ENCODE assay signal across 19 cellular contexts in genomic region chr1:160481979-160482596, GRCh38. TPM values are rescaled to one million over a fixed set of nuclear protein-coding genes. Genes with fewer than 3 reads are reported as not detected.
A peak's percentile ranks its signal among the peaks of the same experiment; 100 is the strongest.
DNase-seq lines count a peak whose midpoint lies in the region; ATAC-seq lines count a peak whose summit lies in the region.
"Had no signal": no experiment of that assay in that cellular context is flagged by ENCODE, and none has a peak within 500 bp of the region (broad histone marks: within the 10 kb centered on the region; RNA-seq: fewer than 3 reads in every experiment).

No MANE protein-coding gene starts in this region.

- no peaks in the 10 kb centered on the region for H3K27me3 Mint-ChIP-seq in IgD-negative memory B cell
- no peaks in the 10 kb centered on the region for H3K27me3 Mint-ChIP-seq in effector memory CD8-positive, alpha-beta T cell
- no peaks in the 10 kb centered on the region for H3K27me3 Mint-ChIP-seq in stimulated activated naive CD8-positive, alpha-beta T cell treated with anti-CD3 and anti-CD28 coated beads, Interleukin-15, amount 100 ng/mL, for 72 hours

- peaks cover 24 to 36% of the 10 kb centered on the region in 2 donors for H3K9me3 Mint-ChIP-seq in activated naive CD4-positive, alpha-beta T cell treated with anti-CD3 and anti-CD28 coated beads, Interleukin-2, amount 50 U/mL, for 72 hours
- peaks cover 0 to 10% (median 0%) of the 10 kb centered on the region in 3 donors for H3K9me3 Mint-ChIP-seq in IgD-negative memory B cell
- H3K9me3 Mint-ChIP-seq in effector memory CD8-positive, alpha-beta T cell = peaks cover 0 to 7% of the 10 kb centered on the region in 2 donors
- peaks cover 40 to 46% of the 10 kb centered on the region in 2 donors for H3K9me3 Mint-ChIP-seq in stimulated activated naive CD8-positive, alpha-beta T cell treated with anti-CD3 and anti-CD28 coated beads, Interleukin-15, amount 100 ng/mL, for 72 hours

- H3K4me3 Mint-ChIP-seq in IgD-negative memory B cell = peak overlapping the region in 1 of 4 donors; percentile 63
- H3K4me3 Mint-ChIP-seq in effector memory CD8-positive, alpha-beta T cell = peak overlapping the region in 1 of 2 donors; percentile 64
- H3K4me3 Mint-ChIP-seq in stimulated activated naive CD8-positive, alpha-beta T cell treated with anti-CD3 and anti-CD28 coated beads, Interleukin-15, amount 100 ng/mL, for 72 hours = no peak overlapping the region

- peak overlapping the region; percentile 1 to 16 for H3K27ac Mint-ChIP-seq in activated naive CD4-positive, alpha-beta T cell treated with anti-CD3 and anti-CD28 coated beads, Interleukin-2, amount 50 U/mL, for 72 hours
- H3K27ac Mint-ChIP-seq in IgD-negative memory B cell = peak overlapping the region in 2 of 3 donors; percentile 23 to 60
- peak overlapping the region; percentile 49 to 92 for H3K27ac Mint-ChIP-seq in effector memory CD8-positive, alpha-beta T cell
- no peak overlapping the region for H3K27ac Mint-ChIP-seq in stimulated activated naive CD8-positive, alpha-beta T cell treated with anti-CD3 and anti-CD28 coated beads, Interleukin-15, amount 100 ng/mL, for 72 hours

- DNase-seq in activated naive CD4-positive, alpha-beta T cell treated with anti-CD3 and anti-CD28 coated beads, Interleukin-2, amount 50 U/mL, for 72 hours (ENCODE audit: low spot score in 2 of 2) = no peak
- DNase-seq in activated naive CD4-positive, alpha-beta T cell treated with anti-CD3 and anti-CD28 coated beads, Interleukin-2, amount 50 U/mL, for 16 hours = no peak
- no peak for DNase-seq in effector memory CD8-positive, alpha-beta T cell
- DNase-seq in stimulated activated naive CD8-positive, alpha-beta T cell treated with anti-CD3 and anti-CD28 coated beads, Interleukin-15, amount 100 ng/mL, for 72 hours = no peak
- DNase-seq in A172 (ENCODE audit: low spot score) = no peak
- DNase-seq in activated CD4-positive, CD25-positive, alpha-beta regulatory T cell treated with anti-CD3 and anti-CD28 coated beads, Interleukin-2, amount 50 U/mL, for 72 hours = no peak
- DNase-seq: AML-193; GDM1; GOT3; NCI-H1436; NCI-H2029; NCI-H2171; NCI-H446; NK-92 treated with Interleukin-12 subunit alpha and Interleukin-12 subunit beta, amount 100 ng/mL, for 24 hours had no signal

- ATAC-seq in activated naive CD4-positive, alpha-beta T cell treated with anti-CD3 and anti-CD28 coated beads, Interleukin-2, amount 50 U/mL, for 72 hours = peak in 1 of 2 donors; percentile 13
- no peak for ATAC-seq in effector memory CD8-positive, alpha-beta T cell (replicated peaks)
- ATAC-seq in stimulated activated naive CD8-positive, alpha-beta T cell treated with anti-CD3 and anti-CD28 coated beads, Interleukin-15, amount 100 ng/mL, for 72 hours = peak; percentile 48
- no peak for ATAC-seq in HG03139 (IDR thresholded peaks at IDR 0.05; ENCODE audit: unreplicated experiment)
- ATAC-seq: GM12878, HepG2 had no signal

- H3K36me3 Mint-ChIP-seq in activated naive CD4-positive, alpha-beta T cell treated with anti-CD3 and anti-CD28 coated beads, Interleukin-2, amount 50 U/mL, for 72 hours = peaks cover 40 to 43% of the 10 kb centered on the region in 2 donors
- peaks cover 20% of the 10 kb centered on the region for H3K36me3 Mint-ChIP-seq in IgD-negative memory B cell
- H3K36me3 Mint-ChIP-seq in effector memory CD8-positive, alpha-beta T cell (ENCODE audit: insufficient read depth) = peaks cover 24% of the 10 kb centered on the region

- H3K4me1 Mint-ChIP-seq in IgD-negative memory B cell = peaks cover 33 to 45% (median 33%) of the 10 kb centered on the region in 3 donors
- H3K4me1 Mint-ChIP-seq in effector memory CD8-positive, alpha-beta T cell (ENCODE audit: low read depth in 2 of 2) = peaks cover 29 to 43% of the 10 kb centered on the region in 2 donors
- H3K4me1 Mint-ChIP-seq in stimulated activated naive CD8-positive, alpha-beta T cell treated with anti-CD3 and anti-CD28 coated beads, Interleukin-15, amount 100 ng/mL, for 72 hours = peaks cover 35% of the 10 kb centered on the region

RNA-seq across cellular contexts. Expression of gene SLAMF6, which starts 41.0 kb away (rescaled TPM):
- total RNA-seq in activated naive CD4-positive, alpha-beta T cell treated with anti-CD3 and anti-CD28 coated beads, Interleukin-2, amount 50 U/mL, for 72 hours = 10 to 100 TPM; 48.3 to 55.2 TPM
- 109 TPM for polyA plus RNA-seq in IgD-negative memory B cell
- not detected in 2 replicates for total RNA-seq in A172 (2014; rRNA removed; shearing (Covaris generic))
- total RNA-seq: HepG2, M059J had no signal
- polyA plus RNA-seq: HepG2 had no signal

Comparison
In these comparisons a context has a peak if more than half of its experiments do, and no peak if none do; other contexts are left out.
1. H3K27ac Mint-ChIP-seq: peak in activated naive CD4-positive, alpha-beta T cell treated with anti-CD3 and anti-CD28 coated beads, Interleukin-2, amount 50 U/mL, for 72 hours (2 of 2), IgD-negative memory B cell (2 of 3) and effector memory CD8-positive, alpha-beta T cell (2 of 2); none in stimulated activated naive CD8-positive, alpha-beta T cell treated with anti-CD3 and anti-CD28 coated beads, Interleukin-15, amount 100 ng/mL, for 72 hours (0 of 2).
2. RNA of gene SLAMF6, which starts 41.0 kb away (total RNA-seq): 48.3 to 55.2 TPM in activated naive CD4-positive, alpha-beta T cell treated with anti-CD3 and anti-CD28 coated beads, Interleukin-2, amount 50 U/mL, for 72 hours; not detected in A172; every median in the first group is over 10 times any median in the second.